ENCODE assay signal across 8 cellular contexts in the genomic region with DNA sequence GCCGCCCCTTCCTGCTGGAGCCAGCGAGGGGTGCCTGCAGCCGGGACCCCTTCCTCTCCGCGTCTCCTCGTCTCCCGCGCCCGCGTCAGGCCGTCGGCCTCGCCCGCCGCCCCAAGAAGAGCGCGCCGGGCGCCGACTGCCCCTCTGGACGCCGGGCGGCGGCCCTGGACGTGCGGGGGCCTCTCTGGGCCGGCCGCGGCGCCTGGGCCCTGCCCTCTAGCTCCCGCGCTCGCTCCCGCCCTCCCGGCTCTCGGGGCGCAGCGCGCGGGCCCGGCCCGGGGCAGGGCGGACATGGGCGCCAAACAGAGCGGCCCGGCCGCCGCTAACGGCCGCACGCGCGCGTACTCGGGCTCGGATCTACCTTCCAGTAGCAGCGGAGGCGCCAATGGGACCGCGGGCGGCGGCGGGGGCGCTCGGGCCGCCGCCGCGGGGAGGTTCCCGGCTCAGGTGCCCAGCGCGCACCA. TPM values are rescaled to one million over a fixed set of nuclear protein-coding genes. Genes with fewer than 3 reads are reported as not detected.
DNase-seq lines count a peak whose midpoint lies in the region; ATAC-seq and TF ChIP-seq lines count a peak whose summit lies in the region.

No MANE protein-coding gene starts in this region.

- ATAC-seq in HG03025 (IDR thresholded peaks at IDR 0.05; ENCODE audit: low FRiP score, unreplicated experiment) = peak; percentile 26
- ATAC-seq in SK-N-SH treated with all-trans-retinoic acid at 6 μM for 48 hours = peak; percentile 7

- DNase-seq in NCI-H510A (lab: John Stamatoyannopoulos, UW) = peak; percentile 48
- DNase-seq in NCI-H510A treated with DMSO at 0.1 percent for 48 hours (lab: John Stamatoyannopoulos, UW) = no peak
- peak; percentile 74 for DNase-seq in astrocyte of the hippocampus (ENCODE audit: low read depth, low spot score)
- DNase-seq in stimulated activated CD4-positive, alpha-beta T cell treated with anti-CD3 and anti-CD28 coated beads, Interleukin-1b, Interleukin-23, amount 100 ng/mL, for 24 hours (ENCODE audit: low read depth in 4 of 4, low spot score in 1 of 4) = peak; percentile 1 to 25 (median 12)
- DNase-seq in mesenteric fat pad (ENCODE audit: low spot score) = no peak

- H3K4me3 ChIP-seq in iPS-18c (ENCODE audit: insufficient read depth, low read depth, low read length) = peak overlapping the region; percentile 80

- no peaks in the 10 kb centered on the region for H3K9me3 ChIP-seq in iPS-18c (ENCODE audit: control insufficient read depth, insufficient read depth, low read length)

TF ChIP-seq in SK-N-SH treated with all-trans-retinoic acid at 6 μM for 48 hours, 23 proteins besides CTCF, POLR2A, EP300 and RAD21:
- TF ChIP-seq ESRRG (CRISPR knock-in tag; IDR thresholded peaks at IDR 0.05) (no peak), ZNF8 (CRISPR knock-in tag; IDR thresholded peaks at IDR 0.05) (no peak), ZNF70 (CRISPR knock-in tag; IDR thresholded peaks at IDR 0.05) (no peak), SNAI2 (CRISPR knock-in tag; IDR thresholded peaks at IDR 0.05) (no peak), ISL1 (CRISPR knock-in tag; IDR thresholded peaks at IDR 0.05) (no peak), ARNTL (CRISPR knock-in tag; IDR thresholded peaks at IDR 0.05; ENCODE audit: borderline replicate concordance, low read depth) (no peak), ZFP3 (CRISPR knock-in tag; IDR thresholded peaks at IDR 0.05) (no peak), PPARA (CRISPR knock-in tag; IDR thresholded peaks at IDR 0.05; ENCODE audit: borderline replicate concordance) (no peak), GLIS3 (CRISPR knock-in tag; IDR thresholded peaks at IDR 0.05) (no peak), ZFP30 (CRISPR knock-in tag; IDR thresholded peaks at IDR 0.05) (no peak), CSDC2 (CRISPR knock-in tag; IDR thresholded peaks at IDR 0.05) (no peak), OSR1 (CRISPR knock-in tag; IDR thresholded peaks at IDR 0.05) (no peak), TOX (CRISPR knock-in tag; IDR thresholded peaks at IDR 0.05; ENCODE audit: borderline replicate concordance) (no peak), ZNF565 (CRISPR knock-in tag; conservative IDR thresholded peaks at IDR 0.05; ENCODE audit: low read depth) (no peak), ZC3H10 (CRISPR knock-in tag; IDR thresholded peaks at IDR 0.05) (no peak)
- TF ChIP-seq, protein P1, sequence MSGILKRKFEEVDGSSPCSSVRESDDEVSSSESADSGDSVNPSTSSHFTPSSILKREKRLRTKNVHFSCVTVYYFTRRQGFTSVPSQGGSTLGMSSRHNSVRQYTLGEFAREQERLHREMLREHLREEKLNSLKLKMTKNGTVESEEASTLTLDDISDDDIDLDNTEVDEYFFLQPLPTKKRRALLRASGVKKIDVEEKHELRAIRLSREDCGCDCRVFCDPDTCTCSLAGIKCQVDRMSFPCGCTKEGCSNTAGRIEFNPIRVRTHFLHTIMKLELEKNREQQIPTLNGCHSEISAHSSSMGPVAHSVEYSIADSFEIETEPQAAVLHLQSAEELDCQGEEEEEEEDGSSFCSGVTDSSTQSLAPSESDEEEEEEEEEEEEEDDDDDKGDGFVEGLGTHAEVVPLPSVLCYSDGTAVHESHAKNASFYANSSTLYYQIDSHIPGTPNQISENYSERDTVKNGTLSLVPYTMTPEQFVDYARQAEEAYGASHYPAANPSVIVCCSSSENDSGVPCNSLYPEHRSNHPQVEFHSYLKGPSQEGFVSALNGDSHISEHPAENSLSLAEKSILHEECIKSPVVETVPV (CRISPR knock-in tag; IDR thresholded peaks at IDR 0.05) = no peak
- TF ChIP-seq, protein P2, sequence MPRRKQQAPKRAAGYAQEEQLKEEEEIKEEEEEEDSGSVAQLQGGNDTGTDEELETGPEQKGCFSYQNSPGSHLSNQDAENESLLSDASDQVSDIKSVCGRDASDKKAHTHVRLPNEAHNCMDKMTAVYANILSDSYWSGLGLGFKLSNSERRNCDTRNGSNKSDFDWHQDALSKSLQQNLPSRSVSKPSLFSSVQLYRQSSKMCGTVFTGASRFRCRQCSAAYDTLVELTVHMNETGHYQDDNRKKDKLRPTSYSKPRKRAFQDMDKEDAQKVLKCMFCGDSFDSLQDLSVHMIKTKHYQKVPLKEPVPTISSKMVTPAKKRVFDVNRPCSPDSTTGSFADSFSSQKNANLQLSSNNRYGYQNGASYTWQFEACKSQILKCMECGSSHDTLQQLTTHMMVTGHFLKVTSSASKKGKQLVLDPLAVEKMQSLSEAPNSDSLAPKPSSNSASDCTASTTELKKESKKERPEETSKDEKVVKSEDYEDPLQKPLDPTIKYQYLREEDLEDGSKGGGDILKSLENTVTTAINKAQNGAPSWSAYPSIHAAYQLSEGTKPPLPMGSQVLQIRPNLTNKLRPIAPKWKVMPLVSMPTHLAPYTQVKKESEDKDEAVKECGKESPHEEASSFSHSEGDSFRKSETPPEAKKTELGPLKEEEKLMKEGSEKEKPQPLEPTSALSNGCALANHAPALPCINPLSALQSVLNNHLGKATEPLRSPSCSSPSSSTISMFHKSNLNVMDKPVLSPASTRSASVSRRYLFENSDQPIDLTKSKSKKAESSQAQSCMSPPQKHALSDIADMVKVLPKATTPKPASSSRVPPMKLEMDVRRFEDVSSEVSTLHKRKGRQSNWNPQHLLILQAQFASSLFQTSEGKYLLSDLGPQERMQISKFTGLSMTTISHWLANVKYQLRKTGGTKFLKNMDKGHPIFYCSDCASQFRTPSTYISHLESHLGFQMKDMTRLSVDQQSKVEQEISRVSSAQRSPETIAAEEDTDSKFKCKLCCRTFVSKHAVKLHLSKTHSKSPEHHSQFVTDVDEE (CRISPR knock-in tag; IDR thresholded peaks at IDR 0.05) = no peak
- TF ChIP-seq, protein P3, sequence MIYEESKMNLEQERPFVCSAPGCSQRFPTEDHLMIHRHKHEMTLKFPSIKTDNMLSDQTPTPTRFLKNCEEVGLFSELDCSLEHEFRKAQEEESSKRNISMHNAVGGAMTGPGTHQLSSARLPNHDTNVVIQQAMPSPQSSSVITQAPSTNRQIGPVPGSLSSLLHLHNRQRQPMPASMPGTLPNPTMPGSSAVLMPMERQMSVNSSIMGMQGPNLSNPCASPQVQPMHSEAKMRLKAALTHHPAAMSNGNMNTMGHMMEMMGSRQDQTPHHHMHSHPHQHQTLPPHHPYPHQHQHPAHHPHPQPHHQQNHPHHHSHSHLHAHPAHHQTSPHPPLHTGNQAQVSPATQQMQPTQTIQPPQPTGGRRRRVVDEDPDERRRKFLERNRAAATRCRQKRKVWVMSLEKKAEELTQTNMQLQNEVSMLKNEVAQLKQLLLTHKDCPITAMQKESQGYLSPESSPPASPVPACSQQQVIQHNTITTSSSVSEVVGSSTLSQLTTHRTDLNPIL (CRISPR knock-in tag; IDR thresholded peaks at IDR 0.05; ENCODE audit: low read depth) = no peak
- TF ChIP-seq, protein P4, sequence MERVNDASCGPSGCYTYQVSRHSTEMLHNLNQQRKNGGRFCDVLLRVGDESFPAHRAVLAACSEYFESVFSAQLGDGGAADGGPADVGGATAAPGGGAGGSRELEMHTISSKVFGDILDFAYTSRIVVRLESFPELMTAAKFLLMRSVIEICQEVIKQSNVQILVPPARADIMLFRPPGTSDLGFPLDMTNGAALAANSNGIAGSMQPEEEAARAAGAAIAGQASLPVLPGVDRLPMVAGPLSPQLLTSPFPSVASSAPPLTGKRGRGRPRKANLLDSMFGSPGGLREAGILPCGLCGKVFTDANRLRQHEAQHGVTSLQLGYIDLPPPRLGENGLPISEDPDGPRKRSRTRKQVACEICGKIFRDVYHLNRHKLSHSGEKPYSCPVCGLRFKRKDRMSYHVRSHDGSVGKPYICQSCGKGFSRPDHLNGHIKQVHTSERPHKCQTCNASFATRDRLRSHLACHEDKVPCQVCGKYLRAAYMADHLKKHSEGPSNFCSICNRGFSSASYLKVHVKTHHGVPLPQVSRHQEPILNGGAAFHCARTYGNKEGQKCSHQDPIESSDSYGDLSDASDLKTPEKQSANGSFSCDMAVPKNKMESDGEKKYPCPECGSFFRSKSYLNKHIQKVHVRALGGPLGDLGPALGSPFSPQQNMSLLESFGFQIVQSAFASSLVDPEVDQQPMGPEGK (CRISPR knock-in tag; IDR thresholded peaks at IDR 0.05; ENCODE audit: borderline replicate concordance) = no peak
- TF ChIP-seq, protein P5, sequence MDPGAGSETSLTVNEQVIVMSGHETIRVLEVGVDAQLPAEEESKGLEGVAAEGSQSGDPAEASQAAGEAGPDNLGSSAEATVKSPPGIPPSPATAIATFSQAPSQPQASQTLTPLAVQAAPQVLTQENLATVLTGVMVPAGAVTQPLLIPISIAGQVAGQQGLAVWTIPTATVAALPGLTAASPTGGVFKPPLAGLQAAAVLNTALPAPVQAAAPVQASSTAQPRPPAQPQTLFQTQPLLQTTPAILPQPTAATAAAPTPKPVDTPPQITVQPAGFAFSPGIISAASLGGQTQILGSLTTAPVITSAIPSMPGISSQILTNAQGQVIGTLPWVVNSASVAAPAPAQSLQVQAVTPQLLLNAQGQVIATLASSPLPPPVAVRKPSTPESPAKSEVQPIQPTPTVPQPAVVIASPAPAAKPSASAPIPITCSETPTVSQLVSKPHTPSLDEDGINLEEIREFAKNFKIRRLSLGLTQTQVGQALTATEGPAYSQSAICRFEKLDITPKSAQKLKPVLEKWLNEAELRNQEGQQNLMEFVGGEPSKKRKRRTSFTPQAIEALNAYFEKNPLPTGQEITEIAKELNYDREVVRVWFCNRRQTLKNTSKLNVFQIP (CRISPR knock-in tag; IDR thresholded peaks at IDR 0.05; ENCODE audit: borderline replicate concordance, low read depth) = no peak
TF ChIP-seq in SK-N-SH treated with all-trans-retinoic acid at 6 μM for 48 hours: peak in this region for 0.

RNA-seq across cellular contexts. Expression of a gene that starts 0.7 kb away (rescaled TPM):
- 17.6 TPM for total RNA-seq in mesenteric fat pad

Comparison
In these comparisons a context has a peak if more than half of its experiments do, and no peak if none do; other contexts are left out.
1. DNase-seq: peak in NCI-H510A (single experiment), astrocyte of the hippocampus (single experiment) and stimulated activated CD4-positive, alpha-beta T cell treated with anti-CD3 and anti-CD28 coated beads, Interleukin-1b, Interleukin-23, amount 100 ng/mL, for 24 hours (4 of 4); none in NCI-H510A treated with DMSO at 0.1 percent for 48 hours (single experiment) and mesenteric fat pad (single experiment).